16 cellular contexts compared by ENCODE assay signal in the genomic region with DNA sequence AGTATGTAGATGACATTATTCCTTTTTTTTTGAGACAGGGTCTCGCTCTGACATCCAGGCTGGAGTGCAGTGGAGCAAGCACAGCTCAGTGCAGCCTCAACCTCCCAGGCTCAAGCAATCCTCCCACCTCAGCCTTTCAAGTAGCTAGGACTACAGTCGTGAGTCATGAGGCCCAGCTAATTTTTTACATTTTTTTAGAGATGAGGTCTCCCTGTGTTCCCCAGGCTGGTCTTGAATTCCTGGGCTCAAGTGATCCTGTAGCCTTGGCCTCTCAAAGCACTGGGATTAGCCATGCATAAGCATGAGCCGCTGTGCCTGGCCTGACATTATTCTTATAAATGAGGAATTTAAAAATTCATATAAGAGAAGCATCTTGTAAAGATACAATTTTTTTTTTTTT.
DNase-seq lines count a peak whose midpoint lies in the region; ATAC-seq, FAIRE-seq and TF ChIP-seq lines count a peak whose summit lies in the region.
"Had no signal": no experiment of that assay in that cellular context is flagged by ENCODE, and none has a peak within 500 bp of the region (broad histone marks: within the 10 kb centered on the region; RNA-seq: fewer than 3 reads in every experiment).

No MANE protein-coding gene starts in this region.

- TF ChIP-seq CTCF in fibroblast of pulmonary artery (IDR thresholded peaks at IDR 0.05; ENCODE audit: low read length, missing control alignments) (no peak), D721Med (IDR thresholded peaks at IDR 0.05; ENCODE audit: insufficient read depth, missing control alignments) (no peak), lower leg skin (IDR thresholded peaks at IDR 0.05) (no peak), OCI-LY7 (conservative IDR thresholded peaks at IDR 0.05; ENCODE audit: low read length) (no peak)

- BruUV-seq in OCI-LY7 (replicated peaks; lab: Mats Ljungman, UMichigan) = no TSS peak

- H3K4me3 ChIP-seq in fibroblast of pulmonary artery (replicated peaks; ENCODE audit: low read depth, low read length) (no peak overlapping the region), lower leg skin (ENCODE audit: low read depth, poor library complexity, severe bottlenecking) (no peak overlapping the region), OCI-LY7 (ENCODE audit: low read depth, low read length, poor library complexity, severe bottlenecking) (no peak overlapping the region)
- H3K4me3 ChIP-seq: upper lobe of left lung had no signal

- no peak overlapping the region for H2AFZ ChIP-seq in OCI-LY7 (ENCODE audit: low read length)

- FAIRE-seq in H54 (lab: Jason Lieb, UNC) (peak; percentile 23), D721Med (lab: Jason Lieb, UNC) (no peak)
- FAIRE-seq: GM19239 had no signal

- 85 to 94% methylated on average over 3 of the region's 3 CpGs for WGBS in lower leg skin, 2 donors

- CTCF ChIA-PET in OCI-LY7 (lab: Charles Lee; ENCODE audit: unreplicated experiment) = no interaction called here

- no peaks in the 10 kb centered on the region for H3K79me2 ChIP-seq in OCI-LY7 (ENCODE audit: insufficient read depth, low read depth, low read length)

- no peaks in the 10 kb centered on the region for H3K36me3 ChIP-seq in OCI-LY7 (ENCODE audit: insufficient read depth, low read length)

- H3K9me3 ChIP-seq in OCI-LY7 (ENCODE audit: low read length) = no peaks in the 10 kb centered on the region

- H4K20me1 ChIP-seq in OCI-LY7 (ENCODE audit: insufficient read depth, low read length) = no peaks in the 10 kb centered on the region

- H3K4me2 ChIP-seq in OCI-LY7 (ENCODE audit: low read length) = no peak overlapping the region

- H3K4me1 ChIP-seq in OCI-LY7 (ENCODE audit: insufficient read depth, low read length, poor library complexity, severe bottlenecking) = no peaks in the 10 kb centered on the region
- H3K4me1 ChIP-seq: upper lobe of left lung had no signal

- POLR2A ChIA-PET in OCI-LY7 (lab: Charles Lee) = interaction anchor here (0.7 kb wide), 1 partner anchor 710 kb away, joined by 5 read pairs; no protein-coding TSS in a partner anchor

- ATAC-seq in SK-N-SH treated with all-trans-retinoic acid at 6 μM for 48 hours = peak; percentile 76
- ATAC-seq: left cardiac atrium had no signal

- intact Hi-C loops in lower leg skin (cut with DNase I; ENCODE audit: low total_unique reads) = no loop called here
- intact Hi-C loops in OCI-LY7 (cut with micrococcal nuclease; ENCODE audit: unreplicated experiment) = no loop called here

- DNase-seq in H54 (ENCODE audit: insufficient read length, low spot score) (no peak), fibroblast of pulmonary artery (ENCODE audit: low read depth) (peak; percentile 21), renal cortical epithelial cell (ENCODE audit: low read depth) (peak; percentile 67), D721Med (ENCODE audit: insufficient read length, low spot score) (no peak), lower leg skin (ENCODE audit: low spot score in 2 of 2) (no peak), OCI-LY7 (ENCODE audit: low spot score) (no peak)
- DNase-seq: activated CD4-positive, alpha-beta T cell treated with anti-CD3 and anti-CD28 coated beads, Interleukin-2, amount 10 ng/mL, durations not matched to agents 7 days and 5 days; activated T-cell treated with anti-CD3 and anti-CD28 coated beads, Interleukin-2, amount 50 U/mL, for 48 hours; C1 segment of cervical spinal cord; glutamatergic neuron; KBM-7; left cardiac atrium; NCI-H69; upper lobe of left lung had no signal

- H3K9me2 ChIP-seq in OCI-LY7 (ENCODE audit: insufficient read depth, low read length) = no peaks in the 10 kb centered on the region

- H3K27ac ChIP-seq in OCI-LY7 (ENCODE audit: low read depth, low read length, poor library complexity, severe bottlenecking) = no peak overlapping the region
- H3K27ac ChIP-seq: upper lobe of left lung had no signal

- TF ChIP-seq POLR2A in H54 (IDR thresholded peaks at IDR 0.05; ENCODE audit: low read depth, low read length) (no peak), lower leg skin (IDR thresholded peaks at IDR 0.05) (no peak)

TF ChIP-seq in SK-N-SH treated with all-trans-retinoic acid at 6 μM for 48 hours, 23 proteins besides CTCF, POLR2A, EP300 and RAD21:
- no peak for TF ChIP-seq CSDC2 (CRISPR knock-in tag; IDR thresholded peaks at IDR 0.05)

Comparison
In these comparisons a context has a peak if more than half of its experiments do, and no peak if none do; other contexts are left out.
1. DNase-seq: peak in fibroblast of pulmonary artery (single experiment) and renal cortical epithelial cell (single experiment); none in H54 (single experiment), D721Med (single experiment), lower leg skin (0 of 2) and OCI-LY7 (single experiment).